ENCODE assay signal across 1 cellular context in genomic region chr22:44550666-44551491, GRCh38.
A peak's percentile ranks its signal among the peaks of the same experiment; 100 is the strongest.
TF ChIP-seq lines count a peak whose summit lies in the region.

No MANE protein-coding gene starts in this region.

TF ChIP-seq in HepG2, 621 proteins besides CTCF, POLR2A, EP300 and RAD21 (continued from another document):
- TF ChIP-seq GFI1 (CRISPR knock-in tag; IDR thresholded peaks at IDR 0.05; ENCODE audit: borderline replicate concordance) (no peak), ZBTB8A (CRISPR knock-in tag; IDR thresholded peaks at IDR 0.05; ENCODE audit: borderline replicate concordance, low read depth) (no peak), ZMYM2 (CRISPR knock-in tag; IDR thresholded peaks at IDR 0.05) (no peak), MIER3 (CRISPR knock-in tag; IDR thresholded peaks at IDR 0.05; ENCODE audit: borderline replicate concordance) (no peak), ZNF776 (CRISPR knock-in tag; IDR thresholded peaks at IDR 0.05) (no peak), ZNF747 (CRISPR knock-in tag; IDR thresholded peaks at IDR 0.05; ENCODE audit: borderline replicate concordance) (no peak), IRF2 (CRISPR knock-in tag; IDR thresholded peaks at IDR 0.05) (no peak), ZBTB20 (CRISPR knock-in tag; IDR thresholded peaks at IDR 0.05; ENCODE audit: borderline replicate concordance, low read depth) (no peak), ZNF674 (CRISPR knock-in tag; IDR thresholded peaks at IDR 0.05; ENCODE audit: low read depth) (no peak), CCDC6 (CRISPR knock-in tag; IDR thresholded peaks at IDR 0.05) (no peak), CEBPG (CRISPR knock-in tag; IDR thresholded peaks at IDR 0.05) (0 out of 2 replicates have a peak, but pooled peaks have one; percentile 31), STAG1 (CRISPR knock-in tag; IDR thresholded peaks at IDR 0.05) (no peak), SMARCE1 (IDR thresholded peaks at IDR 0.05; ENCODE audit: borderline replicate concordance) (no peak), TERF1 (CRISPR knock-in tag; IDR thresholded peaks at IDR 0.05) (no peak), CHD4 (IDR thresholded peaks at IDR 0.05; ENCODE audit: borderline replicate concordance, low read length) (no peak)
- TF ChIP-seq, protein P1, sequence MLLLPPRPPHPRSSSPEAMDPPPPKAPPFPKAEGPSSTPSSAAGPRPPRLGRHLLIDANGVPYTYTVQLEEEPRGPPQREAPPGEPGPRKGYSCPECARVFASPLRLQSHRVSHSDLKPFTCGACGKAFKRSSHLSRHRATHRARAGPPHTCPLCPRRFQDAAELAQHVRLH (CRISPR knock-in tag; IDR thresholded peaks at IDR 0.05; ENCODE audit: borderline replicate concordance, low read depth): no peak
